ENCODE assay signal across 33 cellular contexts in the genomic region with DNA sequence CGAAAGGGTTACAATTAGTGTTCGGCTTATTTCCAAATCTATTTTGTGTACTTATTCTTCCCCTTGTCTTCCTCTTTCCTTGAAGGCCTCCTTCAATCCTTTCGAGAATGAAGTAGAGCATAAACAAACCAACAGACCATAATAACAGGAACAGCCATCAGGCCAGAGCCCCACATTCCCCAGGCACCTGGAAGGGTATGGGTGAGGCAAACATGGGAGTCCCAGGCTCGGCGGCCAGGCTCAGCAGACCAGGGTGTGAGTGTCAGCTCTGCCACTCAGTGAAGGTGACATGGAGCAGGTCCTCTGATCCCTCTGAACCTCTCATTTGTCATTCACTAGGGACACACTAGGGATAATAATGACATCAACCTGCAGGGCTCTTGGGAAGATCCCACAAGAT. TPM values are rescaled to one million over a fixed set of nuclear protein-coding genes. Genes with fewer than 3 reads are reported as not detected.
"Had no signal": no experiment of that assay in that cellular context is flagged by ENCODE, and none has a peak within 500 bp of the region (broad histone marks: within the 10 kb centered on the region; RNA-seq: fewer than 3 reads in every experiment).

No MANE protein-coding gene starts in this region.

- H3K4me3 ChIP-seq: adrenal gland, body of pancreas, breast epithelium, Peyer's patch had no signal

- H3K27me3 ChIP-seq: adrenal gland, body of pancreas, breast epithelium, Peyer's patch had no signal

- H3K9me3 Mint-ChIP-seq: activated CD4-positive, alpha-beta T cell treated with anti-CD3 and anti-CD28 coated beads, Interleukin-2, amount 10 ng/mL, durations not matched to agents 24 days and 14 days; activated T-cell treated with anti-CD3 and anti-CD28 coated beads, Interleukin-2, amount 50 U/mL, for 24 hours had no signal

- H3K4me3 Mint-ChIP-seq: activated CD4-positive, alpha-beta T cell treated with anti-CD3 and anti-CD28 coated beads, Interleukin-2, amount 10 ng/mL, durations not matched to agents 24 days and 14 days; activated CD8-positive, alpha-beta T cell treated with anti-CD3 and anti-CD28 coated beads, Interleukin-2, amount 10 ng/mL, durations not matched to agents 7 days and 5 days; activated T-cell treated with anti-CD3 and anti-CD28 coated beads, Interleukin-2, amount 50 U/mL, for 24 hours had no signal

- H3K27ac Mint-ChIP-seq: activated CD4-positive, alpha-beta T cell treated with anti-CD3 and anti-CD28 coated beads, Interleukin-2, amount 10 ng/mL, durations not matched to agents 24 days and 14 days; activated CD8-positive, alpha-beta T cell treated with anti-CD3 and anti-CD28 coated beads, Interleukin-2, amount 10 ng/mL, durations not matched to agents 7 days and 5 days; activated T-cell treated with anti-CD3 and anti-CD28 coated beads, Interleukin-2, amount 50 U/mL, for 24 hours had no signal

- DNase-seq: activated CD4-positive, alpha-beta T cell treated with anti-CD3 and anti-CD28 coated beads, Interleukin-2, amount 10 ng/mL, durations not matched to agents 24 days and 14 days; activated CD4-positive, alpha-beta T cell treated with anti-CD3 and anti-CD28 coated beads, Interleukin-2, amount 50 U/mL, for 4 hours; activated CD8-positive, alpha-beta T cell treated with anti-CD3 and anti-CD28 coated beads, Interleukin-2, amount 10 ng/mL, durations not matched to agents 7 days and 5 days; activated gamma-delta T cell treated with Interleukin-2 at 50 U/mL for 16 hours; activated naive CD4-positive, alpha-beta T cell treated with anti-CD3 and anti-CD28 coated beads, Interleukin-2, amount 50 U/mL, for 16 hours; activated T-cell treated with anti-CD3 and anti-CD28 coated beads, Interleukin-2, amount 50 U/mL, for 24 hours; adrenal gland; body of pancreas; Kasumi-1; KG1; MM.1S; MV-4-11; NCI-H1092; NCI-H1417; NCI-H146; NCI-H187; NCI-H2029 treated with DMSO at 0.1 percent for 48 hours; NCI-H2107; NCI-H2171; NCI-H510A; NCI-H526; NCI-H748 treated with DMSO at 0.1 percent for 48 hours; NK-92 treated with Interleukin-12 subunit alpha and Interleukin-12 subunit beta, amount 100 ng/mL, for 24 hours; PC-3; Peyer's patch; Right ventricle myocardium superior; RPMI8226; SW 1271; T-helper 1 cell; T1000 had no signal

- H3K27me3 Mint-ChIP-seq: activated CD4-positive, alpha-beta T cell treated with anti-CD3 and anti-CD28 coated beads, Interleukin-2, amount 10 ng/mL, durations not matched to agents 24 days and 14 days; activated T-cell treated with anti-CD3 and anti-CD28 coated beads, Interleukin-2, amount 50 U/mL, for 24 hours had no signal

- H3K9me3 ChIP-seq: adrenal gland, body of pancreas, breast epithelium, Peyer's patch had no signal

- H3K27ac ChIP-seq: adrenal gland, body of pancreas, breast epithelium, Peyer's patch had no signal

- H3K4me1 ChIP-seq: adrenal gland, body of pancreas, breast epithelium, Peyer's patch had no signal

- H3K4me1 Mint-ChIP-seq: activated CD4-positive, alpha-beta T cell treated with anti-CD3 and anti-CD28 coated beads, Interleukin-2, amount 10 ng/mL, durations not matched to agents 24 days and 14 days had no signal

- H3K36me3 ChIP-seq: adrenal gland, breast epithelium had no signal

- ATAC-seq: activated CD8-positive, alpha-beta T cell treated with anti-CD3 and anti-CD28 coated beads, Interleukin-2, amount 10 ng/mL, durations not matched to agents 7 days and 5 days; body of pancreas; PC-3 had no signal

RNA-seq across cellular contexts. Expression of gene TMIE, which starts 21.5 kb away (rescaled TPM):
- total RNA-seq: activated CD4-positive, alpha-beta T cell treated with anti-CD3 and anti-CD28 coated beads, Interleukin-2, amount 10 ng/mL, durations not matched to agents 24 days and 14 days; body of pancreas; breast epithelium; T-helper 2 cell treated with Interferon-gamma antibody and Interleukin-4, amounts not matched to agents 100 ng/mL and 5 ng/mL, for 36 hours had no signal

RNA-seq across cellular contexts. Expression of gene PRSS50, which starts 38.0 kb away (rescaled TPM):
- total RNA-seq: activated CD4-positive, alpha-beta T cell treated with anti-CD3 and anti-CD28 coated beads, Interleukin-2, amount 10 ng/mL, durations not matched to agents 24 days and 14 days; activated CD8-positive, alpha-beta T cell treated with anti-CD3 and anti-CD28 coated beads, Interleukin-2, amount 10 ng/mL, durations not matched to agents 7 days and 5 days; astrocyte; PC-3; Peyer's patch; T-helper 2 cell treated with Interferon-gamma antibody and Interleukin-4, amounts not matched to agents 100 ng/mL and 5 ng/mL, for 36 hours had no signal
